ENCODE assay signal across 1 cellular context in genomic region chr15:41930221-41930866, GRCh38.
TF ChIP-seq lines count a peak whose summit lies in the region.

No MANE protein-coding gene starts in this region.

TF ChIP-seq in WTC11, 78 proteins besides CTCF, POLR2A, EP300 and RAD21 (continued from another document):
- TF ChIP-seq, protein P1, sequence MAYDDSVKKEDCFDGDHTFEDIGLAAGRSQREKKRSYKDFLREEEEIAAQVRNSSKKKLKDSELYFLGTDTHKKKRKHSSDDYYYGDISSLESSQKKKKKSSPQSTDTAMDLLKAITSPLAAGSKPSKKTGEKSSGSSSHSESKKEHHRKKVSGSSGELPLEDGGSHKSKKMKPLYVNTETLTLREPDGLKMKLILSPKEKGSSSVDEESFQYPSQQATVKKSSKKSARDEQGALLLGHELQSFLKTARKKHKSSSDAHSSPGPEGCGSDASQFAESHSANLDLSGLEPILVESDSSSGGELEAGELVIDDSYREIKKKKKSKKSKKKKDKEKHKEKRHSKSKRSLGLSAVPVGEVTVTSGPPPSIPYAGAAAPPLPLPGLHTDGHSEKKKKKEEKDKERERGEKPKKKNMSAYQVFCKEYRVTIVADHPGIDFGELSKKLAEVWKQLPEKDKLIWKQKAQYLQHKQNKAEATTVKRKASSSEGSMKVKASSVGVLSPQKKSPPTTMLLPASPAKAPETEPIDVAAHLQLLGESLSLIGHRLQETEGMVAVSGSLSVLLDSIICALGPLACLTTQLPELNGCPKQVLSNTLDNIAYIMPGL (CRISPR knock-in tag; IDR thresholded peaks at IDR 0.05): no peak
- TF ChIP-seq, protein P2, sequence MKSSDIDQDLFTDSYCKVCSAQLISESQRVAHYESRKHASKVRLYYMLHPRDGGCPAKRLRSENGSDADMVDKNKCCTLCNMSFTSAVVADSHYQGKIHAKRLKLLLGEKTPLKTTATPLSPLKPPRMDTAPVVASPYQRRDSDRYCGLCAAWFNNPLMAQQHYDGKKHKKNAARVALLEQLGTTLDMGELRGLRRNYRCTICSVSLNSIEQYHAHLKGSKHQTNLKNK (CRISPR knock-in tag; IDR thresholded peaks at IDR 0.05): no peak
- TF ChIP-seq IRF1 (CRISPR knock-in tag; IDR thresholded peaks at IDR 0.05) (no peak), CREM (CRISPR knock-in tag; IDR thresholded peaks at IDR 0.05) (no peak), AR (CRISPR knock-in tag; IDR thresholded peaks at IDR 0.05) (no peak), MXD4 (CRISPR knock-in tag; IDR thresholded peaks at IDR 0.05; ENCODE audit: borderline replicate concordance) (no peak)
